1 cellular context compared by ENCODE assay signal in genomic region chr13:32737111-32737571, GRCh38.
TF ChIP-seq lines count a peak whose summit lies in the region.

No MANE protein-coding gene starts in this region.

TF ChIP-seq in HepG2, 621 proteins besides CTCF, POLR2A, EP300 and RAD21 (continued from another document):
- TF ChIP-seq ZNF513 (CRISPR knock-in tag; conservative IDR thresholded peaks at IDR 0.05) (no peak), ZBTB20 (CRISPR knock-in tag; IDR thresholded peaks at IDR 0.05; ENCODE audit: borderline replicate concordance, low read depth) (no peak)
